In the genomic region with DNA sequence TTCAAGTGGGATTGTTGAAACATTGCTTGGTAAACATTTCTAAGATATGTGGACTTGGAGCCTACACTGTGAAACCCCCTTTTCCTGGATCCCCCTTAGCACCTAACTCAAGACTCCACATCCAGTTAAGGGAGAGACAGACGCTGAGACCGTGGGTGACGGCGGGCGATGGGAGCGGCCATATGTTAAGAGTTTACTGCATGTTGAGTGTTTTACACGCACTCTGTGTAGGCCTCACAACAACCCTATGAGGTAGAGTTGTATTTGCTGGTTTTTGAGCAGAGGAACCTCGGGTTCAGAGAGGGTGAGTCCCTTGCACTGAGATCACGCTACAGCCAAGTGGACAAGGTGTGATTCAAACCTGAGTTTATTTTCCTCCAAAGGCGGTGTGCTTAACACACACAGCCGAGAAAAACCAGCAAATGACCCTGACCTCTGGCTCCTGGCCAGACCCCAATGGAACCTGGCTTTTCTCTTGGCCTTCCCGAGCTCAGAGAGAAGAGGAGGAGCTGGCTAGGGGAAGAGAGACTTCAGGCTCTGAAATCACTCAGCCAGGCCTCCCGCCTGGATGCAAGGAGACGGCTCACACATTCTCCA, we compare ENCODE assay signal across 24 cellular contexts. TPM values are rescaled to one million over a fixed set of nuclear protein-coding genes. Genes with fewer than 3 reads are reported as not detected.
"Had no signal": no experiment of that assay in that cellular context is flagged by ENCODE, and none has a peak within 500 bp of the region (broad histone marks: within the 10 kb centered on the region; RNA-seq: fewer than 3 reads in every experiment).

No MANE protein-coding gene starts in this region.

- DNase-seq: activated T-cell treated with anti-CD3 and anti-CD28 coated beads, Interleukin-2, amount 50 U/mL, for 1 hour; cerebellar nuclear complex; cortex of kidney; erythroblast; foreskin keratinocyte; left lung; mucosa of descending colon; naive B cell; stimulated activated naive CD8-positive, alpha-beta T cell treated with anti-CD3 and anti-CD28 coated beads, Interleukin-15, amount 100 ng/mL, for 72 hours; T-helper 1 cell; trophoblast cell had no signal

- H3K27me3 Mint-ChIP-seq: activated T-helper 17 cell treated with anti-CD3 and anti-CD28 coated beads, Interleukin-2, amount 50 U/mL, for 72 hours; stimulated activated naive CD8-positive, alpha-beta T cell treated with anti-CD3 and anti-CD28 coated beads, Interleukin-15, amount 100 ng/mL, for 72 hours had no signal

- H3K27me3 ChIP-seq: breast epithelium, foreskin keratinocyte, left lung, right atrium auricular region, vagina had no signal

- H3K4me1 ChIP-seq: breast epithelium, foreskin keratinocyte, left lung, vagina had no signal

- H3K36me3 Mint-ChIP-seq: activated naive CD4-positive, alpha-beta T cell treated with anti-CD3 and anti-CD28 coated beads, Interleukin-2, amount 50 U/mL, for 72 hours; memory B cell; naive B cell; stimulated activated effector memory CD8-positive, alpha-beta T cell treated with anti-CD3 and anti-CD28 coated beads, Interleukin-12 subunit alpha, Interleukin-12 subunit beta, amount 100 ng/mL, for 72 hours had no signal

- H3K4me1 Mint-ChIP-seq: activated T-helper 17 cell treated with anti-CD3 and anti-CD28 coated beads, Interleukin-2, amount 50 U/mL, for 72 hours; memory B cell; naive B cell; stimulated activated effector memory CD8-positive, alpha-beta T cell treated with anti-CD3 and anti-CD28 coated beads, Interleukin-12 subunit alpha, Interleukin-12 subunit beta, amount 100 ng/mL, for 72 hours; stimulated activated naive CD8-positive, alpha-beta T cell treated with anti-CD3 and anti-CD28 coated beads, Interleukin-15, amount 100 ng/mL, for 72 hours had no signal

- H3K9me3 ChIP-seq: breast epithelium, left lung, mucosa of descending colon, prostate gland, right atrium auricular region, vagina had no signal

- H3K9me3 Mint-ChIP-seq: activated naive CD4-positive, alpha-beta T cell treated with anti-CD3 and anti-CD28 coated beads, Interleukin-2, amount 50 U/mL, for 72 hours; activated T-helper 17 cell treated with anti-CD3 and anti-CD28 coated beads, Interleukin-2, amount 50 U/mL, for 72 hours; memory B cell; naive B cell; neural crest cell; stimulated activated effector memory CD8-positive, alpha-beta T cell treated with anti-CD3 and anti-CD28 coated beads, Interleukin-12 subunit alpha, Interleukin-12 subunit beta, amount 100 ng/mL, for 72 hours; stimulated activated naive CD8-positive, alpha-beta T cell treated with anti-CD3 and anti-CD28 coated beads, Interleukin-15, amount 100 ng/mL, for 72 hours had no signal

- H3K27ac Mint-ChIP-seq: activated T-helper 17 cell treated with anti-CD3 and anti-CD28 coated beads, Interleukin-2, amount 50 U/mL, for 72 hours; memory B cell had no signal

- H3K27ac ChIP-seq: breast epithelium, foreskin keratinocyte, left lung, prostate gland, right atrium auricular region, vagina had no signal

- FAIRE-seq: endometrium, kidney had no signal

- H3K4me3 ChIP-seq: breast epithelium, left lung, mucosa of descending colon, prostate gland, right atrium auricular region, vagina had no signal

- H3K36me3 ChIP-seq: breast epithelium, left lung, prostate gland, vagina had no signal

- ATAC-seq: activated naive CD4-positive, alpha-beta T cell treated with anti-CD3 and anti-CD28 coated beads, Interleukin-2, amount 50 U/mL, for 72 hours; activated T-helper 17 cell treated with anti-CD3 and anti-CD28 coated beads, Interleukin-2, amount 50 U/mL, for 72 hours; foreskin keratinocyte; left lung; mucosa of descending colon; stimulated activated effector memory CD8-positive, alpha-beta T cell treated with anti-CD3 and anti-CD28 coated beads, Interleukin-12 subunit alpha, Interleukin-12 subunit beta, amount 100 ng/mL, for 72 hours; stimulated activated naive CD8-positive, alpha-beta T cell treated with anti-CD3 and anti-CD28 coated beads, Interleukin-15, amount 100 ng/mL, for 72 hours had no signal

- H3K4me3 Mint-ChIP-seq: activated T-helper 17 cell treated with anti-CD3 and anti-CD28 coated beads, Interleukin-2, amount 50 U/mL, for 72 hours; memory B cell; naive B cell; neural crest cell; stimulated activated effector memory CD8-positive, alpha-beta T cell treated with anti-CD3 and anti-CD28 coated beads, Interleukin-12 subunit alpha, Interleukin-12 subunit beta, amount 100 ng/mL, for 72 hours; stimulated activated naive CD8-positive, alpha-beta T cell treated with anti-CD3 and anti-CD28 coated beads, Interleukin-15, amount 100 ng/mL, for 72 hours had no signal

RNA-seq across cellular contexts. Expression of a gene that starts 46.9 kb away (rescaled TPM):
- total RNA-seq: neural crest cell, osteocyte, right atrium auricular region, vagina had no signal
- polyA plus RNA-seq: fibroblast of lung had no signal
